8 cellular contexts compared by ENCODE assay signal in the genomic region with DNA sequence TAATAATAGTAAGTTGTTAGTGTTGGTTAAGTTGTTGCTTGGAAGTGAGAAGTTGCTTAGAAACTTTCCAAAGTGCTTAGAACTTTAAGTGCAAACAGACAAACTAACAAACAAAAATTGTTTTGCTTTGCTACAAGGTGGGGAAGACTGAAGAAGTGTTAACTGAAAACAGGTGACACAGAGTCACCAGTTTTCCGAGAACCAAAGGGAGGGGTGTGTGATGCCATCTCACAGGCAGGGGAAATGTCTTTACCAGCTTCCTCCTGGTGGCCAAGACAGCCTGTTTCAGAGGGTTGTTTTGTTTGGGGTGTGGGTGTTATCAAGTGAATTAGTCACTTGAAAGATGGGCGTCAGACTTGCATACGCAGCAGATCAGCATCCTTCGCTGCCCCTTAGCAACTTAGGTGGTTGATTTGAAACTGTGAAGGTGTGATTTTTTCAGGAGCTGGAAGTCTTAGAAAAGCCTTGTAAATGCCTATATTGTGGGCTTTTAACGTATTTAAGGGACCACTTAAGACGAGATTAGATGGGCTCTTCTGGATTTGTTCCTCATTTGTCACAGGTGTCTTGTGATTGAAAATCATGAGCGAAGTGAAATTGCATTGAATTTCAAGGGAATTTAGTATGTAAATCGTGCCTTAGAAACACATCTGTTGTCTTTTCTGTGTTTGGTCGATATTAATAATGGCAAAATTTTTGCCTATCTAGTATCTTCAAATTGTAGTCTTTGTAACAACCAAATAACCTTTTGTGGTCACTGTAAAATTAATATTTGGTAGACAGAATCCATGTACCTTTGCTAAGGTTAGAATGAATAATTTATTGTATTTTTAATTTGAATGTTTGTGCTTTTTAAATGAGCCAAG. TPM values are rescaled to one million over a fixed set of nuclear protein-coding genes. Genes with fewer than 3 reads are reported as not detected.
DNase-seq lines count a peak whose midpoint lies in the region; ATAC-seq and TF ChIP-seq lines count a peak whose summit lies in the region.

No MANE protein-coding gene starts in this region.

- H3K27me3 ChIP-seq in Peyer's patch, result no peaks in the 10 kb centered on the region

- TF ChIP-seq POLR2A in GM15510 (IDR thresholded peaks at IDR 0.05; ENCODE audit: borderline replicate concordance, extremely low read depth, insufficient read length) (peak; percentile 48), Peyer's patch (IDR thresholded peaks at IDR 0.05) (peak in 1 of 2 donors; percentile 76)

- peak overlapping the region; percentile 68 for H3K4me3 Mint-ChIP-seq in progenitor cell of endocrine pancreas (ENCODE audit: low read depth)

- peaks cover 0 to 33% (median 0%) of the 10 kb centered on the region in 3 donors for H3K36me3 ChIP-seq in Peyer's patch

- H3K27ac ChIP-seq in Peyer's patch, result peak overlapping the region; percentile 97 to 100 (median 98)

- H3K4me1 ChIP-seq in Peyer's patch, result peaks cover 0 to 38% (median 19%) of the 10 kb centered on the region in 4 donors

- H3K4me1 Mint-ChIP-seq in progenitor cell of endocrine pancreas (ENCODE audit: low read depth), result peaks cover 61% of the 10 kb centered on the region

- TF ChIP-seq CTCF in Peyer's patch (IDR thresholded peaks at IDR 0.05) (peak in 4 of 6 experiments; percentile 12 to 60 (median 47)), foreskin fibroblast (IDR thresholded peaks at IDR 0.05; ENCODE audit: low read depth, low read length) (no peak), progenitor cell of endocrine pancreas (IDR thresholded peaks at IDR 0.05; ENCODE audit: unreplicated experiment) (peak; percentile 11)

- H3K9me3 ChIP-seq in Peyer's patch, result no peaks in the 10 kb centered on the region

- H3K27ac Mint-ChIP-seq in progenitor cell of endocrine pancreas, result peak overlapping the region; percentile 74

- H3K4me3 ChIP-seq in Peyer's patch (peak overlapping the region; percentile 61 to 91 (median 74)), foreskin fibroblast (ENCODE audit: low read depth in 1 of 2, low read length in 2 of 2) (peak overlapping the region; percentile 77 to 82)

- H3K27me3 Mint-ChIP-seq in progenitor cell of endocrine pancreas, result no peaks in the 10 kb centered on the region

- H3K9me3 Mint-ChIP-seq in progenitor cell of endocrine pancreas (ENCODE audit: low read depth), result no peaks in the 10 kb centered on the region

- no peaks in the 10 kb centered on the region for H3K36me3 Mint-ChIP-seq in progenitor cell of endocrine pancreas (ENCODE audit: insufficient read depth)

- ATAC-seq in GM18858 (IDR thresholded peaks at IDR 0.05; ENCODE audit: unreplicated experiment), result no peak
- no peak for ATAC-seq in HG02610 (IDR thresholded peaks at IDR 0.05; ENCODE audit: unreplicated experiment)

- DNase-seq in Peyer's patch (peak; percentile 53 to 91 (median 77)), foreskin fibroblast (peak in 1 of 2 donors; percentile 75), progenitor cell of endocrine pancreas (ENCODE audit: low spot score, unreplicated experiment) (no peak), NCI-H748 (lab: John Stamatoyannopoulos, UW; ENCODE audit: unreplicated experiment) (no peak)
- peak; percentile 64 to 75 for DNase-seq in activated T-helper 1 cell treated with anti-CD3 and anti-CD28 coated beads, Interleukin-2, amount 50 U/mL, for 16 hours (ENCODE audit: low read depth in 1 of 2, low spot score in 1 of 2)

RNA-seq across cellular contexts. Expression of a gene that starts 2.7 kb away (rescaled TPM):
- total RNA-seq in Peyer's patch (1,000 to 10,000 TPM in 2 of 4 donors, 100 to 1,000 TPM in 2; 705 to 1,411 (median 1,064) TPM), progenitor cell of endocrine pancreas (78.8 and 99.9 TPM in 2 replicates)

RNA-seq across cellular contexts. Expression of a gene that starts 38.9 kb away (rescaled TPM):
- total RNA-seq in Peyer's patch (100 to 1,000 TPM in 2 of 4 donors, 10 to 100 TPM in 2; 51.2 to 115 (median 102) TPM), progenitor cell of endocrine pancreas (27.3 and 27.5 TPM in 2 replicates)

RNA-seq across cellular contexts. Expression of a gene that starts 42.9 kb away (rescaled TPM):
- total RNA-seq in Peyer's patch (10 to 100 TPM; 23.3 to 50.6 (median 40.2) TPM), progenitor cell of endocrine pancreas (4.0 and 5.3 TPM in 2 replicates)

Comparison
In these comparisons a context has a peak if more than half of its experiments do, and no peak if none do; other contexts are left out.
1. DNase-seq: peak in Peyer's patch (3 of 3) and activated T-helper 1 cell treated with anti-CD3 and anti-CD28 coated beads, Interleukin-2, amount 50 U/mL, for 16 hours (2 of 2); none in progenitor cell of endocrine pancreas (single experiment) and NCI-H748 (single experiment).